In genomic region chr14:29217813-29218450, GRCh38 we compare ENCODE assay signal across 13 cellular contexts.
"Had no signal": no experiment of that assay in that cellular context is flagged by ENCODE, and none has a peak within 500 bp of the region (broad histone marks: within the 10 kb centered on the region; RNA-seq: fewer than 3 reads in every experiment).

No MANE protein-coding gene starts in this region.

- H3K36me3 Mint-ChIP-seq: activated naive CD8-positive, alpha-beta T cell had no signal

- H3K4me3 Mint-ChIP-seq: activated naive CD8-positive, alpha-beta T cell; activated T-cell treated with anti-CD3 and anti-CD28 coated beads, Interleukin-2, amount 50 U/mL, for 4 hours had no signal

- H3K9ac ChIP-seq: parathyroid adenoma had no signal

- H3K27me3 ChIP-seq: thyroid gland had no signal

- DNase-seq: activated CD4-positive, alpha-beta T cell treated with anti-CD3 and anti-CD28 coated beads for 1 hour; activated CD4-positive, alpha-beta T cell treated with anti-CD3 and anti-CD28 coated beads, Interleukin-2, amount 50 U/mL, for 48 hours; activated effector memory CD4-positive, alpha-beta T cell treated with anti-CD3 and anti-CD28 coated beads, Interleukin-2, amount 50 U/mL, for 16 hours; activated T-cell treated with anti-CD3 and anti-CD28 coated beads, Interleukin-2, amount 50 U/mL, for 4 hours; anterior cingulate cortex; hippocampal formation; stimulated activated CD4-positive, alpha-beta T cell treated with anti-CD3 and anti-CD28 coated beads, Interleukin-15, amount 100 ng/mL, for 24 hours; stomach; T-helper 9 cell; thyroid gland; uterus had no signal

- ATAC-seq: activated T-cell treated with anti-CD3 and anti-CD28 coated beads, Interleukin-2, amount 50 U/mL, for 4 hours had no signal

- H3K36me3 ChIP-seq: stomach, thyroid gland, uterus had no signal

- H3K4me3 ChIP-seq: stomach, thyroid gland, uterus had no signal

- H3K27ac Mint-ChIP-seq: activated naive CD8-positive, alpha-beta T cell had no signal

- H3K27ac ChIP-seq: parathyroid adenoma, stomach, thyroid gland, uterus had no signal

- H3K27me3 Mint-ChIP-seq: activated naive CD8-positive, alpha-beta T cell had no signal

- H3K9me3 ChIP-seq: stomach, thyroid gland, uterus had no signal

- H2AFZ ChIP-seq: parathyroid adenoma had no signal

- H3K4me1 ChIP-seq: parathyroid adenoma, stomach, thyroid gland, uterus had no signal
